ENCODE assay signal across 24 cellular contexts in the genomic region with DNA sequence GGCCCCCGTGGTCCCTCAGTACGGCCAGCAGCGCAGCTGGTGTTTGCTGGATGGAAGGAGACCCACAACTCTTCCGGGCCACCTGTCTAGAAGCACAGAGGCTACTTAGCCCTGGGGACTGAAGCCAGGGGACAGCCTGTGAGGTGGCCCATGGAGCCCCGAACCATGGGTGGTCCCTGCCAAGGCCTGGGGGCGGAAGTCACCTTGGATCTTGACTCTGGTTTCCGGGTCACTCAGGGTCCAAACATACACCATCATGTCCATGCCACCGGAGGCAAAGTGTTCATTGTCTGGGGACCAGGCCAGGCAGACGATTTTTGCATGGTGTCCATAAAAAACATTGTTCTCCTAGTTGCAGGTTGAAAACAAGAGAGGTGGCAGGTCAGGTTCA. TPM values are rescaled to one million over a fixed set of nuclear protein-coding genes. Genes with fewer than 3 reads are reported as not detected.
DNase-seq lines count a peak whose midpoint lies in the region; ATAC-seq and TF ChIP-seq lines count a peak whose summit lies in the region.
"Had no signal": no experiment of that assay in that cellular context is flagged by ENCODE, and none has a peak within 500 bp of the region (broad histone marks: within the 10 kb centered on the region; RNA-seq: fewer than 3 reads in every experiment).

No MANE protein-coding gene starts in this region.

- H3K4me1 ChIP-seq in cardiac muscle cell (ENCODE audit: low read depth) (no peaks in the 10 kb centered on the region), body of pancreas (no peaks in the 10 kb centered on the region), upper lobe of left lung (peaks cover 9 to 16% (median 14%) of the 10 kb centered on the region in 4 donors)
- H3K4me1 ChIP-seq: Peyer's patch had no signal

- WGBS in body of pancreas, 2 donors, result 86% methylated on average over 8 to 9 of the region's 9 CpGs
- WGBS in upper lobe of left lung, 2 donors, result 83 to 93% methylated on average over 2 to 4 of the region's 9 CpGs

- H3K27me3 ChIP-seq in cardiac muscle cell (no peaks in the 10 kb centered on the region), body of pancreas (no peaks in the 10 kb centered on the region), upper lobe of left lung (no peaks in the 10 kb centered on the region)
- H3K27me3 ChIP-seq: Peyer's patch had no signal

- ATAC-seq in Right ventricle myocardium inferior, result no peak
- no peak for ATAC-seq in body of pancreas
- ATAC-seq in upper lobe of left lung (ENCODE audit: low FRiP score in 2 of 2), result no peak
- no peak for ATAC-seq in GM18870 (IDR thresholded peaks at IDR 0.05; ENCODE audit: unreplicated experiment)
- no peak for ATAC-seq in GM19467 (IDR thresholded peaks at IDR 0.05; ENCODE audit: unreplicated experiment)
- ATAC-seq: activated naive CD8-positive, alpha-beta T cell treated with anti-CD3 and anti-CD28 coated beads, Interleukin-2, amount 50 U/mL, for 24 hours; activated T-helper 17 cell treated with anti-CD3 and anti-CD28 coated beads, Interleukin-2, amount 50 U/mL, for 72 hours; stimulated activated naive B cell treated with anti-CD40 and anti-IgM and Interleukin-4, amounts not matched to agents 10 μg/mL and 1 μg/mL and 100 μg/mL, for 72 hours had no signal

- TF ChIP-seq POLR2A in body of pancreas (IDR thresholded peaks at IDR 0.05), result no peak
- no peak for TF ChIP-seq POLR2A in upper lobe of left lung (IDR thresholded peaks at IDR 0.05)

- H3K4me3 ChIP-seq in cardiac muscle cell (no peak overlapping the region), body of pancreas (no peak overlapping the region), upper lobe of left lung (no peak overlapping the region)
- H3K4me3 ChIP-seq: Peyer's patch, SK-N-MC, thoracic aorta had no signal

- H3K9me3 ChIP-seq in cardiac muscle cell (ENCODE audit: low read depth) (no peaks in the 10 kb centered on the region), body of pancreas (no peaks in the 10 kb centered on the region), upper lobe of left lung (no peaks in the 10 kb centered on the region)
- H3K9me3 ChIP-seq: Peyer's patch, thoracic aorta had no signal

- no peak for TF ChIP-seq EP300 in upper lobe of left lung (IDR thresholded peaks at IDR 0.05)

- peaks cover 79% of the 10 kb centered on the region for H3K36me3 ChIP-seq in cardiac muscle cell
- H3K36me3 ChIP-seq in body of pancreas (replicated peaks in 1 of 2; ENCODE audit: insufficient read depth in 1 of 2, low read depth in 2 of 2), result peaks cover 8 to 60% of the 10 kb centered on the region in 2 donors
- peaks cover 64 to 95% (median 91%) of the 10 kb centered on the region in 4 donors for H3K36me3 ChIP-seq in upper lobe of left lung

- TF ChIP-seq CTCF in cardiac muscle cell (IDR thresholded peaks at IDR 0.05; ENCODE audit: low read depth, low read length) (no peak), body of pancreas (IDR thresholded peaks at IDR 0.05) (no peak), upper lobe of left lung (IDR thresholded peaks at IDR 0.05) (no peak)

- H3K27ac ChIP-seq in cardiac muscle cell, result peak overlapping the region; percentile 71
- H3K27ac ChIP-seq in body of pancreas, result no peak overlapping the region
- H3K27ac ChIP-seq in upper lobe of left lung, result peak overlapping the region; percentile 11 to 85 (median 70)
- H3K27ac ChIP-seq: C4-2B, Peyer's patch, SK-N-MC, thoracic aorta had no signal

- intact Hi-C loops in Right ventricle myocardium inferior (cut with DNase I), result no loop called here
- intact Hi-C loops in body of pancreas (cut with DNase I), result no loop called here

- no peak for DNase-seq in cardiac muscle cell (ENCODE audit: low read depth in 1 of 2, low spot score in 1 of 2)
- DNase-seq in Right ventricle myocardium inferior (ENCODE audit: missing footprints), result no peak
- peak in 3 of 4 donors; percentile 2 to 8 (median 8) for DNase-seq in body of pancreas
- peak; percentile 37 for DNase-seq in myocyte (ENCODE audit: low read depth)
- peak in 1 of 2 donors; percentile 17 for DNase-seq in upper lobe of left lung
- no peak for DNase-seq in 8988T
- DNase-seq: activated CD4-positive, alpha-beta T cell treated with anti-CD3 and anti-CD28 coated beads for 48 hours; activated naive CD8-positive, alpha-beta T cell treated with anti-CD3 and anti-CD28 coated beads, Interleukin-2, amount 50 U/mL, for 24 hours; effector memory CD4-positive, alpha-beta T cell; kidney glomerular epithelial cell; mammary epithelial cell; NCI-H1048; NCI-H187; NCI-H526; stimulated activated CD4-positive, alpha-beta T cell treated with anti-CD3 and anti-CD28 coated beads, Interleukin-4, amount 100 ng/mL, for 1 hour; stimulated activated naive B cell treated with anti-CD40 and anti-IgM and Interleukin-4, amounts not matched to agents 10 μg/mL and 1 μg/mL and 100 μg/mL, for 72 hours; T-helper 2 cell had no signal

RNA-seq across cellular contexts. Expression of a gene that starts 39.5 kb away (rescaled TPM):
- 198 and 258 TPM in 2 replicates for total RNA-seq in cardiac muscle cell
- polyA plus RNA-seq in cardiac muscle cell, result 276 and 347 TPM in 2 replicates
- 210 TPM for total RNA-seq in Right ventricle myocardium inferior
- total RNA-seq in body of pancreas, result 10 to 100 TPM; 46.1 to 51.9 TPM
- 128 and 156 TPM in 2 replicates for total RNA-seq in myocyte
- 239 TPM for polyA plus RNA-seq in myocyte (2012)
- 100 to 1,000 TPM; 135 to 307 (median 183) TPM for total RNA-seq in upper lobe of left lung

RNA-seq across cellular contexts. Expression of a gene that starts 55.8 kb away (rescaled TPM):
- total RNA-seq in cardiac muscle cell, result 0.42 and 0.95 TPM in 2 replicates
- 1.1 and 1.3 TPM in 2 replicates for polyA plus RNA-seq in cardiac muscle cell
- total RNA-seq in Right ventricle myocardium inferior, result 9.6 TPM
- total RNA-seq in body of pancreas, result 1 to 10 TPM; 1.6 to 8.6 TPM
- 0.68 and 0.72 TPM in 2 replicates for total RNA-seq in myocyte
- polyA plus RNA-seq in myocyte (2012), result 0.39 TPM
- 10 to 100 TPM in 3 of 6 donors, 1 to 10 TPM in 3; 5.4 to 25.1 (median 13.0) TPM for total RNA-seq in upper lobe of left lung

Comparison
In these comparisons a context has a peak if more than half of its experiments do, and no peak if none do; other contexts are left out.
1. DNase-seq: peak in body of pancreas (3 of 4) and myocyte (single experiment); none in cardiac muscle cell (0 of 2), Right ventricle myocardium inferior (single experiment) and 8988T (single experiment).
2. H3K27ac ChIP-seq: peak in cardiac muscle cell (single experiment) and upper lobe of left lung (4 of 4); none in body of pancreas (0 of 4).